Comparison of ENCODE assay signal across 8 cellular contexts in genomic region chr19:55406869-55407624, GRCh38.
DNase-seq lines count a peak whose midpoint lies in the region; ATAC-seq and TF ChIP-seq lines count a peak whose summit lies in the region.

No MANE protein-coding gene starts in this region.

- H3F3A ChIP-seq in MM.1S (ENCODE audit: insufficient read depth, low read length), result peaks cover 25% of the 10 kb centered on the region

- ATAC-seq in GM21515 (IDR thresholded peaks at IDR 0.05; ENCODE audit: unreplicated experiment), result no peak
- ATAC-seq in GM21825 (IDR thresholded peaks at IDR 0.05; ENCODE audit: unreplicated experiment), result no peak

- peaks cover 20% of the 10 kb centered on the region for H3K4me1 ChIP-seq in MM.1S (ENCODE audit: low read length)
- H3K4me1 ChIP-seq in iPS-20b (ENCODE audit: insufficient read depth, low read length), result peaks cover 9% of the 10 kb centered on the region

- H3K27me3 ChIP-seq in MM.1S (replicated peaks; ENCODE audit: insufficient read depth, low read length), result peaks cover 5% of the 10 kb centered on the region; the same call in 1 of the 2 replicates
- 0 out of 2 replicates have a peak, but pooled peaks cover 19% of the 10 kb centered on the region for H3K27me3 ChIP-seq in iPS-20b (ENCODE audit: insufficient read depth, low read length)

- peaks cover 20% of the 10 kb centered on the region for H4K20me1 ChIP-seq in MM.1S (ENCODE audit: insufficient read depth, low read length)

- DNase-seq in COLO668 (lab: John Stamatoyannopoulos, UW; ENCODE audit: unreplicated experiment) (peak; percentile 45), GM20000 (ENCODE audit: low spot score) (peak; percentile 66), MM.1S (peak; percentile 30), astrocyte of the hippocampus (ENCODE audit: low read depth, low spot score) (peak; percentile 66)
- peak; percentile 36 for DNase-seq in stimulated activated CD4-positive, alpha-beta T cell treated with anti-CD3 and anti-CD28 coated beads, Interleukin-4, amount 100 ng/mL, for 1 hour

- H2AFZ ChIP-seq in MM.1S (ENCODE audit: low read length), result no peak overlapping the region

- peak overlapping the region; percentile 98 for H3K4me2 ChIP-seq in MM.1S (ENCODE audit: low read depth, low read length)

- peaks cover 17% of the 10 kb centered on the region for H3K36me3 ChIP-seq in MM.1S (replicated peaks; ENCODE audit: insufficient read depth, low read length)
- H3K36me3 ChIP-seq in iPS-20b (ENCODE audit: insufficient read depth, low read depth, low read length), result peaks cover 47% of the 10 kb centered on the region

- H3K9me3 ChIP-seq in MM.1S (replicated peaks; ENCODE audit: insufficient read depth, low read length) (no peaks in the 10 kb centered on the region), iPS-20b (ENCODE audit: insufficient read depth, low read depth, low read length) (no peaks in the 10 kb centered on the region; the same call in 1 of the 2 replicates)

- TF ChIP-seq CTCF in GM20000 (IDR thresholded peaks at IDR 0.05; ENCODE audit: extremely low read depth, missing control alignments), result no peak
- no peak for TF ChIP-seq CTCF in MM.1S (IDR thresholded peaks at IDR 0.05; ENCODE audit: low read length)

- H3K9me2 ChIP-seq in MM.1S (replicated peaks; ENCODE audit: insufficient read depth, low read length), result no peaks in the 10 kb centered on the region

- peak overlapping the region; percentile 89 for H3K4me3 ChIP-seq in MM.1S (ENCODE audit: low read length)
- H3K4me3 ChIP-seq in iPS-20b (ENCODE audit: low read length), result peak overlapping the region; percentile 87

- peaks cover 46% of the 10 kb centered on the region for H3K79me2 ChIP-seq in MM.1S (ENCODE audit: low read length)

- H3K27ac ChIP-seq in MM.1S (ENCODE audit: low read length) (peak overlapping the region; percentile 93; the same call in 1 of the 2 replicates), iPS-20b (ENCODE audit: low read length) (peak overlapping the region; percentile 62)

- H3K9ac ChIP-seq in MM.1S (ENCODE audit: low read length) (peak overlapping the region; percentile 91), iPS-20b (ENCODE audit: low read depth, low read length) (peak overlapping the region; percentile 96)
